26 cellular contexts compared by ENCODE assay signal in genomic region chr16:9362050-9362449, GRCh38.
"Had no signal": no experiment of that assay in that cellular context is flagged by ENCODE, and none has a peak within 500 bp of the region (broad histone marks: within the 10 kb centered on the region; RNA-seq: fewer than 3 reads in every experiment).

No MANE protein-coding gene starts in this region.

- H3K27me3 Mint-ChIP-seq: stimulated activated naive CD8-positive, alpha-beta T cell treated with anti-CD3 and anti-CD28 coated beads, Interleukin-15, Interleukin-2, amounts not matched to agents 100 ng/mL and 50 ng/mL, for 24 hours had no signal

- H3K27ac Mint-ChIP-seq: naive thymus-derived CD4-positive, alpha-beta T cell; natural killer cell treated with Interleukin-12 subunit alpha and Interleukin-12 subunit beta and Interleukin-15 and Interleukin-18, amount 100 ng/mL, for 72 hours; stimulated activated naive CD8-positive, alpha-beta T cell treated with anti-CD3 and anti-CD28 coated beads, Interleukin-15, Interleukin-2, amounts not matched to agents 100 ng/mL and 50 ng/mL, for 24 hours had no signal

- FAIRE-seq: urothelium cell line had no signal

- H3K4me3 Mint-ChIP-seq: naive thymus-derived CD4-positive, alpha-beta T cell; natural killer cell treated with Interleukin-12 subunit alpha and Interleukin-12 subunit beta and Interleukin-15 and Interleukin-18, amount 100 ng/mL, for 72 hours; neural crest cell; stimulated activated naive CD8-positive, alpha-beta T cell treated with anti-CD3 and anti-CD28 coated beads, Interleukin-15, Interleukin-2, amounts not matched to agents 100 ng/mL and 50 ng/mL, for 24 hours had no signal

- H2AFZ ChIP-seq: parathyroid adenoma had no signal

- H3K27ac ChIP-seq: left ventricle myocardium inferior, parathyroid adenoma, psoas muscle, skin epidermis, suprapubic skin, thoracic aorta, tibial artery, upper lobe of right lung had no signal

- ATAC-seq: mucosa of descending colon; naive thymus-derived CD4-positive, alpha-beta T cell; natural killer cell treated with Interleukin-12 subunit alpha and Interleukin-12 subunit beta and Interleukin-15 and Interleukin-18, amount 100 ng/mL, for 72 hours; psoas muscle; sciatic nerve; upper lobe of right lung had no signal

- H3K9me3 ChIP-seq: mucosa of descending colon, psoas muscle, thoracic aorta, upper lobe of right lung had no signal

- H3K4me1 Mint-ChIP-seq: naive thymus-derived CD4-positive, alpha-beta T cell; neural crest cell had no signal

- H3K4me1 ChIP-seq: parathyroid adenoma, psoas muscle had no signal

- H3K36me3 ChIP-seq: left ventricle myocardium inferior, suprapubic skin, thoracic aorta, tibial artery, upper lobe of right lung had no signal

- H3K9me3 Mint-ChIP-seq: neural crest cell had no signal

- H3K27me3 ChIP-seq: suprapubic skin, tibial artery, upper lobe of right lung had no signal

- H3K4me3 ChIP-seq: left ventricle myocardium inferior, lung, mucosa of descending colon, psoas muscle, skin epidermis, suprapubic skin, thoracic aorta, tibial artery, upper lobe of right lung had no signal

- H3K79me2 ChIP-seq: parathyroid adenoma had no signal

- DNase-seq: hypothalamus; islet precursor cell; left ventricle myocardium inferior; midbrain; mucosa of descending colon; naive thymus-derived CD4-positive, alpha-beta T cell; nucleus accumbens; psoas muscle; stimulated activated CD4-positive, alpha-beta T cell treated with anti-CD3 and anti-CD28 coated beads, Interleukin-12 subunit alpha, Interleukin-12 subunit beta, amount 100 ng/mL, for 4 hours; stimulated activated CD4-positive, alpha-beta T cell treated with anti-CD3 and anti-CD28 coated beads, Interleukin-15, amount 100 ng/mL, for 24 hours; stimulated activated CD4-positive, alpha-beta T cell treated with anti-CD3 and anti-CD28 coated beads, Interleukin-2, amount 100 ng/mL, for 24 hours; stimulated activated CD4-positive, alpha-beta T cell treated with anti-CD3 and anti-CD28 coated beads, Interleukin-4, amount 100 ng/mL, for 1 hour; stimulated activated naive CD4-positive, alpha-beta T cell; tibial artery; trophoblast cell; upper lobe of right lung had no signal

- H3K9ac ChIP-seq: parathyroid adenoma had no signal
